Comparison of ENCODE assay signal across 9 cellular contexts in the genomic region with DNA sequence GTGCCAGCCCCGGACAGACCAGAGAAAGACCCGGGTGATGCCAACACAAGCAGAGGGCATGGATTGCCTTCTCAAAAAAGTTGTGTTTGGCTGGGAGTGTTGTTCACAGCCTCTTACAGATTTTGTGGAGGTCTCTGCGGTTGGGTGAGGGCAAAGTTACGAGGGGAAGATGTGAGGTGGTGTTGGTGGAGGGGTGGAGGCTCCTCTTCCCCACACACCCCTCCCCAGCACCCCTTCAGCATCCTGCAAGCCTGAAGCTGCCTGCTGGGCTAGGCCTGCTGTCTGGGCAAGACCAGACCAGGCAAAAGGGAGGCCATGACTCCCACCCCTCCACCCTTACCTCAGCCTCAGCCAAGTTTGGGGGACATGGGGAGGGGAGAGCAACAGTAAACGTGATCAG. TPM values are rescaled to one million over a fixed set of nuclear protein-coding genes. Genes with fewer than 3 reads are reported as not detected.
"Had no signal": no experiment of that assay in that cellular context is flagged by ENCODE, and none has a peak within 500 bp of the region (broad histone marks: within the 10 kb centered on the region; RNA-seq: fewer than 3 reads in every experiment).

No MANE protein-coding gene starts in this region.

RNA-seq across cellular contexts. Expression of gene CD8B2, which starts 26.2 kb away (rescaled TPM):
- total RNA-seq: HT1080, K562, LHCN-M2, MCF 10A, PC-9, Right ventricle myocardium inferior, RPMI7951, SJCRH30 had no signal
- polyA plus RNA-seq: IgD-negative memory B cell had no signal

RNA-seq across cellular contexts. Expression of gene RGPD3, which starts 45.2 kb away (rescaled TPM):
- total RNA-seq: K562, MCF 10A, SJCRH30 had no signal
